In the genomic region with DNA sequence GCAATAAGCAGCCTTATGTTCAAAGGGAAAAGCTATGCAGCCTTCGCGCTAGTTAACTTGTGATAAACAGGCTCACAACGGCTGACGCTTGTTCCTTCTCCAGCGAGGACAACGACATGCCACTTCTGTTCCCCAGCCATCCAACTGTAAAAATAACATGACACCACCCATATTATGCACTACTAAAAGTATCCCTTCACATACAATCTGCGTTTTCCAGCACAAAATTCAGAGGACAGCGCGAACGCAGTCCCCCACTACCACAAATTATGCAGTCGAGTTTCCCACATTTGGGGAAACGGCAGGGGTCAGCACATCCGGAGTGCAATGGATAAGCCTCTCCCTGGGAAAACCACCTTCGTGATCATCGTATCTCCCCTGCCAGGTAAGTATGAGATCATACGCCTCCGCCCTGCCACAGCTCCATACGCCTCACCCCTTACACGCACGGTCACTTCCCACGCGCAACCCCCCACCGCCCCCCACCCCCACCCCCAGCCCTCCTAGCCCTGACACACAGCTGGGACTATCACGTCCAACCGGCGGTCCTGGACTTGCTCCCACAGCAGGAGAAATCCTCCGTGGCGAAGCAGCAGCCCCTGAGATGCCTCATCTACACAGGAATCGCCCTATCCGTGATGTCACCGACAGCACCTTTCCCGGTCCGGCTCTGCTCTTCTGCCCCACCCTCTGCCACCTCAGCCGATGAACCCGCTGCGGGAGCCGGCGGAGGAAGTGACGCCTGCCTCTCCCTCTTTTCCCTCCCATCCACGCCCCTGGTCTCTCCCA, we compare ENCODE assay signal across 7 cellular contexts.
DNase-seq lines count a peak whose midpoint lies in the region; ATAC-seq, FAIRE-seq and TF ChIP-seq lines count a peak whose summit lies in the region.

No MANE protein-coding gene starts in this region.

- H3K36me3 Mint-ChIP-seq in astrocyte (ENCODE audit: low read depth, unreplicated experiment): peaks cover 2% of the 10 kb centered on the region

- H3K9me3 ChIP-seq in Peyer's patch: no peaks in the 10 kb centered on the region
- no peaks in the 10 kb centered on the region for H3K9me3 ChIP-seq in astrocyte (ENCODE audit: insufficient read depth, low read depth, low read length)
- no peaks in the 10 kb centered on the region for H3K9me3 ChIP-seq in left lung

- H3K79me2 ChIP-seq in astrocyte (ENCODE audit: insufficient read depth, low read length): no peaks in the 10 kb centered on the region

- peak overlapping the region; percentile 53 for H3K9ac ChIP-seq in astrocyte (ENCODE audit: low read length)

- no peak overlapping the region for H3K27ac Mint-ChIP-seq in astrocyte (ENCODE audit: unreplicated experiment)
- H3K27ac Mint-ChIP-seq in stimulated activated naive CD8-positive, alpha-beta T cell treated with anti-CD3 and anti-CD28 coated beads, Interleukin-15, amount 100 ng/mL, for 72 hours: peak overlapping the region; percentile 29 to 81

- H3K9me3 Mint-ChIP-seq in astrocyte (ENCODE audit: unreplicated experiment): peaks cover 5% of the 10 kb centered on the region
- no peaks in the 10 kb centered on the region for H3K9me3 Mint-ChIP-seq in stimulated activated naive CD8-positive, alpha-beta T cell treated with anti-CD3 and anti-CD28 coated beads, Interleukin-15, amount 100 ng/mL, for 72 hours

- DNase-seq in Peyer's patch: peak in 2 of 3 donors; percentile 73 to 77
- DNase-seq in astrocyte (ENCODE audit: low read depth): peak; percentile 54
- peak in 1 of 2 donors; percentile 79 for DNase-seq in left lung
- peak; percentile 52 to 58 for DNase-seq in stimulated activated naive CD8-positive, alpha-beta T cell treated with anti-CD3 and anti-CD28 coated beads, Interleukin-15, amount 100 ng/mL, for 72 hours
- DNase-seq in H54 (ENCODE audit: insufficient read length, low spot score): no peak
- DNase-seq in GF-D8 (lab: John Stamatoyannopoulos, UW): no peak

- ATAC-seq in left lung (peak; percentile 87), GM18511 (IDR thresholded peaks at IDR 0.05; ENCODE audit: unreplicated experiment) (no peak)
- ATAC-seq in stimulated activated naive CD8-positive, alpha-beta T cell treated with anti-CD3 and anti-CD28 coated beads, Interleukin-15, amount 100 ng/mL, for 72 hours: peak; percentile 76

- H3K4me3 Mint-ChIP-seq in astrocyte (ENCODE audit: unreplicated experiment): peak overlapping the region; percentile 41
- peak overlapping the region; percentile 77 to 88 for H3K4me3 Mint-ChIP-seq in stimulated activated naive CD8-positive, alpha-beta T cell treated with anti-CD3 and anti-CD28 coated beads, Interleukin-15, amount 100 ng/mL, for 72 hours

- peak overlapping the region in 1 of 4 donors; percentile 14 for H3K27ac ChIP-seq in Peyer's patch
- no peak overlapping the region for H3K27ac ChIP-seq in astrocyte (ENCODE audit: low read depth, low read length)
- H3K27ac ChIP-seq in left lung: no peak overlapping the region

- TF ChIP-seq POLR2A in Peyer's patch (IDR thresholded peaks at IDR 0.05) (no peak), H54 (IDR thresholded peaks at IDR 0.05; ENCODE audit: low read depth, low read length) (no peak)

- peaks cover 0 to 13% (median 3%) of the 10 kb centered on the region in 4 donors for H3K4me1 ChIP-seq in Peyer's patch
- H3K4me1 ChIP-seq in astrocyte (ENCODE audit: insufficient read depth, low read length): peaks cover 17% of the 10 kb centered on the region
- peaks cover 0 to 14% of the 10 kb centered on the region in 2 donors for H3K4me1 ChIP-seq in left lung

- peaks cover 11% of the 10 kb centered on the region for H3K4me1 Mint-ChIP-seq in astrocyte (ENCODE audit: low read depth, unreplicated experiment)
- H3K4me1 Mint-ChIP-seq in stimulated activated naive CD8-positive, alpha-beta T cell treated with anti-CD3 and anti-CD28 coated beads, Interleukin-15, amount 100 ng/mL, for 72 hours: peaks cover 63% of the 10 kb centered on the region

- H3K4me2 ChIP-seq in astrocyte (ENCODE audit: low read length): peak overlapping the region; percentile 88

- peaks cover 25% of the 10 kb centered on the region for H3K27me3 Mint-ChIP-seq in astrocyte (ENCODE audit: low read depth, unreplicated experiment)
- H3K27me3 Mint-ChIP-seq in stimulated activated naive CD8-positive, alpha-beta T cell treated with anti-CD3 and anti-CD28 coated beads, Interleukin-15, amount 100 ng/mL, for 72 hours: peaks cover 8% of the 10 kb centered on the region

- no peak for FAIRE-seq in astrocyte (lab: Jason Lieb, UNC)
- FAIRE-seq in H54 (lab: Jason Lieb, UNC): no peak

- TF ChIP-seq CTCF in Peyer's patch (IDR thresholded peaks at IDR 0.05) (no peak), astrocyte (IDR thresholded peaks at IDR 0.05; ENCODE audit: insufficient read depth, low read depth, low read length) (no peak), left lung (IDR thresholded peaks at IDR 0.05) (no peak)

- H3K27me3 ChIP-seq in Peyer's patch (no peaks in the 10 kb centered on the region), astrocyte (ENCODE audit: insufficient read depth, low read length) (no peaks in the 10 kb centered on the region), left lung (peaks cover 5 to 67% of the 10 kb centered on the region in 2 donors)

- peak overlapping the region; percentile 7 to 36 (median 16) for H3K4me3 ChIP-seq in Peyer's patch
- peak overlapping the region; percentile 55 for H3K4me3 ChIP-seq in astrocyte (ENCODE audit: insufficient read depth, low read depth, low read length)
- peak overlapping the region in 1 of 2 donors; percentile 5 for H3K4me3 ChIP-seq in left lung

- H4K20me1 ChIP-seq in astrocyte (ENCODE audit: insufficient read depth, low read length): no peaks in the 10 kb centered on the region

- intact Hi-C loops in left lung (cut with DNase I): no loop called here

- no peaks in the 10 kb centered on the region for H3K36me3 ChIP-seq in Peyer's patch
- H3K36me3 ChIP-seq in astrocyte (ENCODE audit: insufficient read depth, low read length): no peaks in the 10 kb centered on the region
- H3K36me3 ChIP-seq in left lung: no peaks in the 10 kb centered on the region

- H2AFZ ChIP-seq in astrocyte (ENCODE audit: low read depth, low read length): peak overlapping the region; percentile 74

Comparison
In these comparisons a context has a peak if more than half of its experiments do, and no peak if none do; other contexts are left out.
1. DNase-seq: peak in Peyer's patch (2 of 3), astrocyte (single experiment) and stimulated activated naive CD8-positive, alpha-beta T cell treated with anti-CD3 and anti-CD28 coated beads, Interleukin-15, amount 100 ng/mL, for 72 hours (2 of 2); none in H54 (single experiment) and GF-D8 (single experiment).